In genomic region chr4:40546506-40546905, GRCh38 we compare ENCODE assay signal across 19 cellular contexts.
DNase-seq lines count a peak whose midpoint lies in the region; ATAC-seq and TF ChIP-seq lines count a peak whose summit lies in the region.
"Had no signal": no experiment of that assay in that cellular context is flagged by ENCODE, and none has a peak within 500 bp of the region (broad histone marks: within the 10 kb centered on the region; RNA-seq: fewer than 3 reads in every experiment).

No MANE protein-coding gene starts in this region.

- H3K36me3 Mint-ChIP-seq in mesothelial cell of epicardium, result peaks cover 15% of the 10 kb centered on the region
- no peaks in the 10 kb centered on the region for H3K36me3 Mint-ChIP-seq in CD4-positive, alpha-beta memory T cell
- H3K36me3 Mint-ChIP-seq in activated naive CD4-positive, alpha-beta T cell treated with anti-CD3 and anti-CD28 coated beads, Interleukin-2, amount 50 U/mL, for 72 hours, result no peaks in the 10 kb centered on the region
- peaks cover 0 to 4% (median 0%) of the 10 kb centered on the region in 5 donors for H3K36me3 Mint-ChIP-seq in naive thymus-derived CD4-positive, alpha-beta T cell
- H3K36me3 Mint-ChIP-seq: natural killer cell, T-cell had no signal

- H3K27ac ChIP-seq in hepatocyte (peak overlapping the region; percentile 93), muscle layer of duodenum (ENCODE audit: low read length) (peak overlapping the region; percentile 47)
- no peak overlapping the region for H3K27ac ChIP-seq in CD4-positive, alpha-beta memory T cell (ENCODE audit: low read depth, low read length)
- H3K27ac ChIP-seq in naive thymus-derived CD4-positive, alpha-beta T cell (ENCODE audit: low read depth, low read length), result no peak overlapping the region

- no peak overlapping the region for H3K4me3 Mint-ChIP-seq in mesothelial cell of epicardium
- H3K4me3 Mint-ChIP-seq in CD4-positive, alpha-beta memory T cell, result no peak overlapping the region
- H3K4me3 Mint-ChIP-seq in naive thymus-derived CD4-positive, alpha-beta T cell, result no peak overlapping the region
- H3K4me3 Mint-ChIP-seq: natural killer cell, T-cell had no signal

- ATAC-seq in Right ventricle myocardium superior (ENCODE audit: poor library complexity) (peak; percentile 34), Right ventricle myocardium inferior (no peak)
- no peak for ATAC-seq in activated naive CD4-positive, alpha-beta T cell treated with anti-CD3 and anti-CD28 coated beads, Interleukin-2, amount 50 U/mL, for 72 hours
- ATAC-seq in naive thymus-derived CD4-positive, alpha-beta T cell, result no peak
- ATAC-seq: natural killer cell, T-cell had no signal

- H3K4me3 ChIP-seq in hepatocyte (no peak overlapping the region), muscle layer of duodenum (ENCODE audit: low read depth in 1 of 2, low read length in 2 of 2) (no peak overlapping the region)
- H3K4me3 ChIP-seq in CD4-positive, alpha-beta memory T cell (ENCODE audit: low read length in 2 of 2), result no peak overlapping the region
- no peak overlapping the region for H3K4me3 ChIP-seq in naive thymus-derived CD4-positive, alpha-beta T cell (ENCODE audit: low read length)
- H3K4me3 ChIP-seq: heart right ventricle, smooth muscle cell had no signal

- H3K27ac Mint-ChIP-seq in mesothelial cell of epicardium, result no peak overlapping the region
- H3K27ac Mint-ChIP-seq in CD4-positive, alpha-beta memory T cell, result no peak overlapping the region
- no peak overlapping the region for H3K27ac Mint-ChIP-seq in activated naive CD4-positive, alpha-beta T cell treated with anti-CD3 and anti-CD28 coated beads, Interleukin-2, amount 50 U/mL, for 72 hours
- H3K27ac Mint-ChIP-seq in naive thymus-derived CD4-positive, alpha-beta T cell, result no peak overlapping the region
- H3K27ac Mint-ChIP-seq: natural killer cell, T-cell had no signal

- H3K27me3 ChIP-seq in hepatocyte, result no peaks in the 10 kb centered on the region
- no peaks in the 10 kb centered on the region for H3K27me3 ChIP-seq in muscle layer of duodenum (ENCODE audit: low read depth, low read length)
- no peaks in the 10 kb centered on the region for H3K27me3 ChIP-seq in CD4-positive, alpha-beta memory T cell (ENCODE audit: insufficient read depth, low read length)
- H3K27me3 ChIP-seq in naive thymus-derived CD4-positive, alpha-beta T cell (ENCODE audit: control insufficient read depth in 2 of 2, insufficient read depth in 2 of 2, low read length in 2 of 2), result no peaks in the 10 kb centered on the region
- H3K27me3 ChIP-seq: BE2C, heart right ventricle had no signal

- no peak overlapping the region for H2AFZ ChIP-seq in hepatocyte

- POLR2A ChIA-PET in CD4-positive, alpha-beta memory T cell (lab: Charles Lee; ENCODE audit: partially characterized antibody), result no interaction called here
- POLR2A ChIA-PET in naive thymus-derived CD4-positive, alpha-beta T cell (lab: Charles Lee), result no interaction called here

- H3K4me1 ChIP-seq in hepatocyte (ENCODE audit: insufficient read depth), result peaks cover 31% of the 10 kb centered on the region
- H3K4me1 ChIP-seq in muscle layer of duodenum (ENCODE audit: control insufficient read depth in 1 of 2, insufficient read depth in 2 of 2, low read length in 2 of 2), result no peaks in the 10 kb centered on the region
- no peaks in the 10 kb centered on the region for H3K4me1 ChIP-seq in CD4-positive, alpha-beta memory T cell (ENCODE audit: insufficient read depth, low read length)
- H3K4me1 ChIP-seq in naive thymus-derived CD4-positive, alpha-beta T cell (ENCODE audit: control insufficient read depth in 2 of 2, insufficient read depth in 2 of 2, low read length in 2 of 2), result peaks cover 0 to 11% of the 10 kb centered on the region in 2 donors
- H3K4me1 ChIP-seq: BE2C had no signal

- intact Hi-C loops in Right ventricle myocardium superior (cut with DNase I), result no loop called here
- intact Hi-C loops in Right ventricle myocardium inferior (cut with DNase I), result no loop called here
- intact Hi-C loops in CD4-positive, alpha-beta memory T cell (cut with micrococcal nuclease), result no loop called here
- intact Hi-C loops in naive thymus-derived CD4-positive, alpha-beta T cell (cut with micrococcal nuclease), result no loop called here

- H4K20me1 ChIP-seq in hepatocyte (ENCODE audit: insufficient read depth, poor library complexity, severe bottlenecking), result no peaks in the 10 kb centered on the region

- H3K4me1 Mint-ChIP-seq in mesothelial cell of epicardium, result peaks cover 16% of the 10 kb centered on the region
- H3K4me1 Mint-ChIP-seq in CD4-positive, alpha-beta memory T cell, result peaks cover 7 to 17% (median 9%) of the 10 kb centered on the region in 4 donors
- H3K4me1 Mint-ChIP-seq in naive thymus-derived CD4-positive, alpha-beta T cell, result peaks cover 7 to 27% (median 17%) of the 10 kb centered on the region in 7 donors

- no peaks in the 10 kb centered on the region for H3K9me2 ChIP-seq in hepatocyte (replicated peaks; ENCODE audit: insufficient read depth)

- peak overlapping the region; percentile 50 for H3K4me2 ChIP-seq in hepatocyte
- H3K4me2 ChIP-seq: smooth muscle cell had no signal

- peaks cover 38% of the 10 kb centered on the region for H3K79me2 ChIP-seq in hepatocyte

- WGBS in hepatocyte (ENCODE audit: low lambda C conversion rate, missing lambda C conversion rate), result 60% methylated on average over 4 of the region's 4 CpGs

- H3K27me3 Mint-ChIP-seq in mesothelial cell of epicardium (ENCODE audit: low read depth), result no peaks in the 10 kb centered on the region
- H3K27me3 Mint-ChIP-seq in CD4-positive, alpha-beta memory T cell, result no peaks in the 10 kb centered on the region
- no peaks in the 10 kb centered on the region for H3K27me3 Mint-ChIP-seq in naive thymus-derived CD4-positive, alpha-beta T cell
- H3K27me3 Mint-ChIP-seq: T-cell had no signal

- no peaks in the 10 kb centered on the region for H3K9me3 Mint-ChIP-seq in mesothelial cell of epicardium
- H3K9me3 Mint-ChIP-seq in CD4-positive, alpha-beta memory T cell, result no peaks in the 10 kb centered on the region
- H3K9me3 Mint-ChIP-seq in activated naive CD4-positive, alpha-beta T cell treated with anti-CD3 and anti-CD28 coated beads, Interleukin-2, amount 50 U/mL, for 72 hours, result no peaks in the 10 kb centered on the region
- no peaks in the 10 kb centered on the region for H3K9me3 Mint-ChIP-seq in naive thymus-derived CD4-positive, alpha-beta T cell
- H3K9me3 Mint-ChIP-seq: natural killer cell, T-cell had no signal

- H3K36me3 ChIP-seq in hepatocyte (replicated peaks; ENCODE audit: insufficient read depth, low read depth) (no peaks in the 10 kb centered on the region), muscle layer of duodenum (ENCODE audit: control insufficient read depth in 1 of 2, insufficient read depth in 2 of 2, low read length in 2 of 2) (no peaks in the 10 kb centered on the region)
- H3K36me3 ChIP-seq in CD4-positive, alpha-beta memory T cell (ENCODE audit: insufficient read depth, low read length), result no peaks in the 10 kb centered on the region
- no peaks in the 10 kb centered on the region for H3K36me3 ChIP-seq in naive thymus-derived CD4-positive, alpha-beta T cell (ENCODE audit: control insufficient read depth in 2 of 3, insufficient read depth in 3 of 3, low read length in 3 of 3)
- H3K36me3 ChIP-seq: BE2C had no signal

- no peak for TF ChIP-seq CTCF in hepatocyte (IDR thresholded peaks at IDR 0.05; ENCODE audit: poor library complexity)
- TF ChIP-seq CTCF in mesothelial cell of epicardium (IDR thresholded peaks at IDR 0.05; ENCODE audit: unreplicated experiment), result no peak

- H3K9me3 ChIP-seq in hepatocyte (ENCODE audit: low read depth) (no peaks in the 10 kb centered on the region), muscle layer of duodenum (ENCODE audit: control insufficient read depth in 1 of 2, low read length in 2 of 2) (no peaks in the 10 kb centered on the region)
- no peaks in the 10 kb centered on the region for H3K9me3 ChIP-seq in CD4-positive, alpha-beta memory T cell (ENCODE audit: control insufficient read depth in 1 of 2, low read length in 2 of 2)
- H3K9me3 ChIP-seq in naive thymus-derived CD4-positive, alpha-beta T cell (ENCODE audit: control insufficient read depth in 2 of 3, low read length in 3 of 3), result no peaks in the 10 kb centered on the region
- H3K9me3 ChIP-seq: BE2C, heart right ventricle had no signal

- CTCF ChIA-PET in CD4-positive, alpha-beta memory T cell (lab: Charles Lee; ENCODE audit: partially characterized antibody), result interaction anchor here (1.5 kb wide), 1 partner anchor 9 kb away, joined by 3 read pairs; no protein-coding TSS in a partner anchor
- CTCF ChIA-PET in naive thymus-derived CD4-positive, alpha-beta T cell (lab: Charles Lee), result no interaction called here

- DNase-seq in Right ventricle myocardium superior (no peak), Right ventricle myocardium inferior (ENCODE audit: missing footprints) (no peak), hepatocyte (ENCODE audit: low spot score) (peak; percentile 82), mesothelial cell of epicardium (ENCODE audit: low spot score in 2 of 2, unreplicated experiment in 2 of 2) (no peak)
- no peak for DNase-seq in CD4-positive, alpha-beta memory T cell
- DNase-seq in activated naive CD4-positive, alpha-beta T cell treated with anti-CD3 and anti-CD28 coated beads, Interleukin-2, amount 50 U/mL, for 72 hours (ENCODE audit: low spot score in 2 of 2), result no peak
- DNase-seq in naive thymus-derived CD4-positive, alpha-beta T cell, result no peak
- DNase-seq: activated CD4-positive, alpha-beta T cell treated with anti-CD3 and anti-CD28 coated beads for 4 hours; BE2C; heart right ventricle; mammary epithelial cell; natural killer cell; NCI-H1417; NCI-H524 treated with DMSO at 0.1 percent for 48 hours; SHP77; stimulated activated CD4-positive, alpha-beta T cell treated with anti-CD3 and anti-CD28 coated beads, Interleukin-4, amount 100 ng/mL, for 4 hours; T-cell had no signal

Comparison
In these comparisons a context has a peak if more than half of its experiments do, and no peak if none do; other contexts are left out.
1. H3K27ac ChIP-seq: peak in hepatocyte (single experiment) and muscle layer of duodenum (single experiment); none in CD4-positive, alpha-beta memory T cell (single experiment) and naive thymus-derived CD4-positive, alpha-beta T cell (single experiment).